ENCODE assay signal across 19 cellular contexts in the genomic region with DNA sequence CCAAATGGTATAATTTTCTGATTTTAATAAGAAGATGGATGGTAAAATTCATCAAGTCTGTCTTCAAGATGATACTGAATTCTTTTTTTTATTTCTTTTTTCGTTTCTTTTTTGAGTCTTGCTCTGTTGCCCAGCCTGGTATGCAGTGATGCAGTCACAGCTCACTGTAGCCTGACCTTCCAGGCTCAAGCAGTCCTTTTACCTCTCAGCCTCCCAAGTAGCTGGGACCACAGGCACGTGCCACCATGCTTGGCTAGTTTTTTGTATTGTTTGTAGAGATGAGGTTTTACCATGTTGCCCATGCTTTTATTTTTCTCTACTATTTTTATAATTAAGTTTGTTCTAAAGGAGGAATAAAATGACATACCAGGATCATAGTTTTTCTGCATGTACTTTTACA. TPM values are rescaled to one million over a fixed set of nuclear protein-coding genes. Genes with fewer than 3 reads are reported as not detected.
DNase-seq lines count a peak whose midpoint lies in the region; ATAC-seq and TF ChIP-seq lines count a peak whose summit lies in the region.
"Had no signal": no experiment of that assay in that cellular context is flagged by ENCODE, and none has a peak within 500 bp of the region (broad histone marks: within the 10 kb centered on the region; RNA-seq: fewer than 3 reads in every experiment).

No MANE protein-coding gene starts in this region.

- H3K27me3 ChIP-seq in DOHH2 (ENCODE audit: control insufficient read depth, low read length) = no peaks in the 10 kb centered on the region
- H3K27me3 ChIP-seq: BLaER1 had no signal

- no peaks in the 10 kb centered on the region for H3K9me2 ChIP-seq in DOHH2 (replicated peaks; ENCODE audit: control insufficient read depth, low read length)

- peaks cover 46% of the 10 kb centered on the region for H3F3A ChIP-seq in DOHH2 (ENCODE audit: control insufficient read depth, insufficient read depth)

- peaks cover 12% of the 10 kb centered on the region for H3K79me2 ChIP-seq in DOHH2 (ENCODE audit: control insufficient read depth, low read length)

- peaks cover 95% of the 10 kb centered on the region for H3K4me1 ChIP-seq in DOHH2 (ENCODE audit: control insufficient read depth, low read length)

- H3K36me3 ChIP-seq in DOHH2 (ENCODE audit: control insufficient read depth, low read length) = no peaks in the 10 kb centered on the region; the same call in 1 of the 2 replicates
- H3K36me3 ChIP-seq: BLaER1 had no signal

- no peaks in the 10 kb centered on the region for H4K20me1 ChIP-seq in DOHH2 (ENCODE audit: control insufficient read depth, insufficient read depth, low read depth, low read length)
- H4K20me1 ChIP-seq: BLaER1 had no signal

- ATAC-seq in HG02759 (IDR thresholded peaks at IDR 0.05; ENCODE audit: unreplicated experiment) (peak; percentile 40), HG02678 (IDR thresholded peaks at IDR 0.05; ENCODE audit: unreplicated experiment) (no peak)
- ATAC-seq: CD8-positive, alpha-beta T cell; GM23338; HCT116 had no signal

- H3K4me3 ChIP-seq in DOHH2 (ENCODE audit: low read length) (peak overlapping the region; percentile 15; the same call in 1 of the 2 replicates), epithelial cell of proximal tubule (ENCODE audit: low read depth, low read length) (no peak overlapping the region)
- H3K4me3 ChIP-seq: BLaER1, GM23338 had no signal

- DNase-seq in epithelial cell of proximal tubule (ENCODE audit: low read depth) (peak; percentile 4), renal cortical epithelial cell (ENCODE audit: low read depth) (peak; percentile 7), G401 (ENCODE audit: low spot score) (no peak), anterior cingulate cortex (lab: John Stamatoyannopoulos, UW) (no peak)
- DNase-seq: Caco-2; CD4-positive, CD25-positive, alpha-beta regulatory T cell; CD8-positive, alpha-beta T cell; DMS153; DMS79; H9; HFFc6 had no signal

- H3K27ac ChIP-seq in DOHH2 (ENCODE audit: low read depth, low read length) = peak overlapping the region; percentile 94
- H3K27ac ChIP-seq: 22Rv1, BLaER1, C4-2B had no signal

- TF ChIP-seq CTCF in DOHH2 (IDR thresholded peaks at IDR 0.05; ENCODE audit: low read depth, low read length, poor library complexity, severe bottlenecking) = no peak
- no peak for TF ChIP-seq CTCF in epithelial cell of proximal tubule (conservative IDR thresholded peaks at IDR 0.05; ENCODE audit: low read depth, low read length)

- no peaks in the 10 kb centered on the region for H3K9me3 ChIP-seq in DOHH2 (ENCODE audit: control insufficient read depth, insufficient read depth, low read length)
- H3K9me3 ChIP-seq: BLaER1, Caco-2 had no signal

- in situ Hi-C loops in G401 (cut with HindIII; ENCODE audit: low sequenced_read_pairs) = no loop called here

- peak overlapping the region; percentile 46 for H3K4me2 ChIP-seq in DOHH2 (ENCODE audit: low read length)
- H3K4me2 ChIP-seq: BLaER1, GM23338 had no signal

RNA-seq across cellular contexts. Expression of gene HELLS, which starts 52.1 kb away (rescaled TPM):
- 42.3 and 71.1 TPM in 2 replicates for total RNA-seq in epithelial cell of proximal tubule
- 18.9 and 24.3 TPM in 2 replicates for total RNA-seq in renal cortical epithelial cell
- total RNA-seq in G401 (2014; rRNA removed; shearing (Covaris generic)) = 51.8 and 83.2 TPM in 2 replicates

Comparison
In these comparisons a context has a peak if more than half of its experiments do, and no peak if none do; other contexts are left out.
1. DNase-seq: peak in epithelial cell of proximal tubule (single experiment) and renal cortical epithelial cell (single experiment); none in G401 (single experiment) and anterior cingulate cortex (0 of 58).